17 cellular contexts compared by ENCODE assay signal in the genomic region with DNA sequence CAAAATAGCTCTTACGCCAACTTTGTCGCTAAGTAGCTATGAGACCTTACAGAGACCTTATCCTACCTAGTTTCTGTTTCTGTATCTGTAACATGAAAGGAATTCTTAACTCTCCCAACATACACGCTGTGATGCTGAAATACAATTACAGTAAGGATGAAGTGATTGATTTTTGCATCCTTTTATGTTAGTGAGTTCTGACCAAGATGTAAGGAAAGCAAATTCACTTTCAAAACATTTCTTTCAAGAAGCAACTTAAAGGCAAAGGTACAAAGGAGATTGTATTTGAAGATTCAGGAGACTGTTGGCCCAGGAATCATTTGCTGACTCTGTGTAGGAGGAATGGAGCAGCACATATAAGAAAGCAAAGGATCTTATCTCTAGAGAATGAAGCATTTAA. TPM values are rescaled to one million over a fixed set of nuclear protein-coding genes. Genes with fewer than 3 reads are reported as not detected.
DNase-seq lines count a peak whose midpoint lies in the region; ATAC-seq, FAIRE-seq and TF ChIP-seq lines count a peak whose summit lies in the region.
"Had no signal": no experiment of that assay in that cellular context is flagged by ENCODE, and none has a peak within 500 bp of the region (broad histone marks: within the 10 kb centered on the region; RNA-seq: fewer than 3 reads in every experiment).

No MANE protein-coding gene starts in this region.

- no peak overlapping the region for H2AK5ac ChIP-seq in IMR-90 (ENCODE audit: low read depth, low read length)

- no peaks in the 10 kb centered on the region for H3K27me3 ChIP-seq in IMR-90 (ENCODE audit: control insufficient read depth, insufficient read depth, low read length)
- no peaks in the 10 kb centered on the region for H3K27me3 ChIP-seq in CD8-positive, alpha-beta memory T cell (ENCODE audit: insufficient read depth, low read length, poor library complexity, severe bottlenecking)
- H3K27me3 ChIP-seq: BE2C had no signal

- H3K4me1 ChIP-seq in IMR-90 (ENCODE audit: control insufficient read depth, insufficient read depth, low read length), result peaks cover 4% of the 10 kb centered on the region
- no peaks in the 10 kb centered on the region for H3K4me1 ChIP-seq in CD8-positive, alpha-beta memory T cell (ENCODE audit: insufficient read depth, low read length)

- no peak overlapping the region for H3K4me3 ChIP-seq in IMR-90 (ENCODE audit: insufficient read depth, low read depth, low read length)
- H3K4me3 ChIP-seq in CD8-positive, alpha-beta memory T cell (ENCODE audit: low read length), result no peak overlapping the region
- H3K4me3 ChIP-seq: A549, GM23248 had no signal

- no peaks in the 10 kb centered on the region for H3K79me1 ChIP-seq in IMR-90 (ENCODE audit: low read depth in 1 of 2, low read length in 2 of 2)

- no peak overlapping the region for H3K9ac ChIP-seq in IMR-90 (ENCODE audit: low read depth, low read length)
- H3K9ac ChIP-seq: GM23248 had no signal

- H3K56ac ChIP-seq in IMR-90 (ENCODE audit: extremely low read depth, insufficient read depth, low read length), result no peak overlapping the region

- H3K4me3 Mint-ChIP-seq in brain, result no peak overlapping the region
- H3K4me3 Mint-ChIP-seq in type B pancreatic cell, result no peak overlapping the region
- no peak overlapping the region for H3K4me3 Mint-ChIP-seq in CD8-positive, alpha-beta memory T cell
- H3K4me3 Mint-ChIP-seq: CD4-positive, alpha-beta memory T cell had no signal

- no peak overlapping the region for H3K18ac ChIP-seq in IMR-90 (ENCODE audit: low read depth, low read length)

- TF ChIP-seq CTCF in IMR-90 (conservative IDR thresholded peaks at IDR 0.05; ENCODE audit: low read depth, low read length) (no peak), brain (conservative IDR thresholded peaks at IDR 0.05) (no peak), type B pancreatic cell (conservative IDR thresholded peaks at IDR 0.05) (no peak)

- H3K36me3 Mint-ChIP-seq in brain (no peaks in the 10 kb centered on the region), type B pancreatic cell (no peaks in the 10 kb centered on the region)
- peaks cover 0 to 1% (median 0%) of the 10 kb centered on the region in 3 donors for H3K36me3 Mint-ChIP-seq in CD8-positive, alpha-beta memory T cell

- no peak overlapping the region for H3K4me2 ChIP-seq in IMR-90 (ENCODE audit: low read depth, low read length)

- CTCF ChIA-PET in IMR-90 (lab: Yijun Ruan, JAX), result no interaction called here
- CTCF ChIA-PET in CD8-positive, alpha-beta memory T cell (lab: Charles Lee), result no interaction called here

- H3K27ac Mint-ChIP-seq in brain (peak overlapping the region in 3 of 5 experiments; percentile 17 to 36 (median 30)), type B pancreatic cell (peak overlapping the region; percentile 12)
- H3K27ac Mint-ChIP-seq in CD8-positive, alpha-beta memory T cell, result no peak overlapping the region

- dilution Hi-C loops in IMR-90 (cut with HindIII; ENCODE audit: low sequenced_read_pairs, unreplicated experiment), result no loop called here

- no CpG with 5 or more reads among the region's 3 CpGs for WGBS in IMR-90 (ENCODE audit: extremely low coverage in 2 of 2, insufficient read length in 1 of 2), 2 experiments

- no peak for DNase-seq in IMR-90
- DNase-seq in type B pancreatic cell (ENCODE audit: extremely low spot score, unreplicated experiment), result no peak
- DNase-seq in CD8-positive, alpha-beta memory T cell, result no peak
- DNase-seq in HuH-7 (ENCODE audit: low spot score), result no peak
- no peak for DNase-seq in activated CD4-positive, CD25-positive, alpha-beta regulatory T cell treated with anti-CD3 and anti-CD28 coated beads, Interleukin-2, amount 50 U/mL, for 72 hours
- DNase-seq in Right ventricle myocardium superior, result no peak
- DNase-seq: BE2C; CD4-positive, alpha-beta memory T cell; COR-L47; DND-41; GF-D8; GM23248; H7 had no signal

- in situ Hi-C loops in IMR-90 (cut with MboI; ENCODE audit: low sequenced_read_pairs), result no loop called here

- H3K9me3 ChIP-seq in IMR-90 (ENCODE audit: control insufficient read depth, insufficient read depth, low read length), result no peaks in the 10 kb centered on the region
- H3K9me3 ChIP-seq in CD8-positive, alpha-beta memory T cell (ENCODE audit: low read length), result no peaks in the 10 kb centered on the region
- H3K9me3 ChIP-seq: A549, BE2C had no signal

- H4K5ac ChIP-seq in IMR-90 (ENCODE audit: low read depth, low read length), result no peak overlapping the region

- H3K23ac ChIP-seq in IMR-90 (ENCODE audit: low read depth, low read length), result no peak overlapping the region

- no peak overlapping the region for H4K8ac ChIP-seq in IMR-90 (ENCODE audit: low read depth in 2 of 2, low read length in 2 of 2)

- no TSS peak for BruUV-seq in IMR-90 (replicated peaks; lab: Mats Ljungman, UMichigan)

- H4K20me1 ChIP-seq in IMR-90 (ENCODE audit: insufficient read depth, low read length), result no peaks in the 10 kb centered on the region

- H3K9me3 Mint-ChIP-seq in brain, result no peaks in the 10 kb centered on the region
- no peaks in the 10 kb centered on the region for H3K9me3 Mint-ChIP-seq in type B pancreatic cell
- H3K9me3 Mint-ChIP-seq in CD8-positive, alpha-beta memory T cell, result no peaks in the 10 kb centered on the region
- H3K9me3 Mint-ChIP-seq: CD4-positive, alpha-beta memory T cell had no signal

- no peak for TF ChIP-seq RAD21 in IMR-90 (IDR thresholded peaks at IDR 0.05; ENCODE audit: low read length)

- peak; percentile 51 for FAIRE-seq in islet of Langerhans (lab: Jason Lieb, UNC)

- intact Hi-C loops in IMR-90 (cut with micrococcal nuclease) (no loop called here), Right ventricle myocardium superior (cut with DNase I) (no loop called here)

- 0 out of 3 replicates have a peak overlapping the region, but pooled peaks have one; percentile 5 for H2BK15ac ChIP-seq in IMR-90 (ENCODE audit: low read depth, low read length)

- no peak overlapping the region for H2AFZ ChIP-seq in IMR-90 (replicated peaks; ENCODE audit: low read length, poor library complexity)
- H2AFZ ChIP-seq: GM23248 had no signal

- no peak overlapping the region for H3K27ac ChIP-seq in IMR-90 (ENCODE audit: insufficient read depth, low read length)
- no peak overlapping the region for H3K27ac ChIP-seq in CD8-positive, alpha-beta memory T cell (ENCODE audit: low read depth, low read length)
- H3K27ac ChIP-seq: C4-2B, GM23248 had no signal

- H2AK9ac ChIP-seq in IMR-90 (replicated peaks; ENCODE audit: low read depth, low read length, poor library complexity), result no peak overlapping the region

- ATAC-seq in IMR-90 (ENCODE audit: low read depth) (no peak), Right ventricle myocardium superior (ENCODE audit: poor library complexity) (no peak)
- ATAC-seq: A549 had no signal

- no peak overlapping the region for H2BK20ac ChIP-seq in IMR-90 (ENCODE audit: low read depth, low read length)

- no peak overlapping the region for H4K91ac ChIP-seq in IMR-90 (ENCODE audit: insufficient read depth, low read depth, low read length)

- no peak for TF ChIP-seq POLR2A in IMR-90 (IDR thresholded peaks at IDR 0.05; ENCODE audit: low read depth, low read length)

- H3K14ac ChIP-seq in IMR-90 (replicated peaks; ENCODE audit: low read depth, low read length), result no peak overlapping the region; the same call in 1 of the 2 replicates

- H3K27me3 Mint-ChIP-seq in brain, result no peaks in the 10 kb centered on the region
- no peaks in the 10 kb centered on the region for H3K27me3 Mint-ChIP-seq in type B pancreatic cell
- H3K27me3 Mint-ChIP-seq in CD8-positive, alpha-beta memory T cell, result no peaks in the 10 kb centered on the region
- H3K27me3 Mint-ChIP-seq: CD4-positive, alpha-beta memory T cell had no signal

- no peak overlapping the region for H3K4ac ChIP-seq in IMR-90 (ENCODE audit: low read depth, low read length)

- no peaks in the 10 kb centered on the region for H3K36me3 ChIP-seq in IMR-90 (ENCODE audit: control insufficient read depth, insufficient read depth, low read length)
- no peaks in the 10 kb centered on the region for H3K36me3 ChIP-seq in CD8-positive, alpha-beta memory T cell (ENCODE audit: insufficient read depth, low read length)
- H3K36me3 ChIP-seq: BE2C had no signal

- H3K9me1 ChIP-seq in IMR-90 (ENCODE audit: insufficient read depth, low read length), result no peaks in the 10 kb centered on the region

- POLR2A ChIA-PET in IMR-90 (lab: Charles Lee; ENCODE audit: unreplicated experiment), result no interaction called here
- POLR2A ChIA-PET in CD8-positive, alpha-beta memory T cell (lab: Charles Lee), result no interaction called here

- H3K4me1 Mint-ChIP-seq in brain (peaks cover 41% of the 10 kb centered on the region), type B pancreatic cell (ENCODE audit: unreplicated experiment) (peaks cover 4% of the 10 kb centered on the region)
- peaks cover 0 to 39% (median 13%) of the 10 kb centered on the region in 3 donors for H3K4me1 Mint-ChIP-seq in CD8-positive, alpha-beta memory T cell

- no peak overlapping the region for H2BK120ac ChIP-seq in IMR-90 (ENCODE audit: low read depth, low read length)

- no peak overlapping the region for H2BK5ac ChIP-seq in IMR-90 (ENCODE audit: low read depth, low read length, poor library complexity, severe bottlenecking)

TF ChIP-seq in IMR-90, 13 proteins besides CTCF, POLR2A, EP300 and RAD21 (continues in another document):
- TF ChIP-seq SMC3 (IDR thresholded peaks at IDR 0.05; ENCODE audit: low read depth, low read length) (no peak), MAFK (IDR thresholded peaks at IDR 0.05; ENCODE audit: low read depth, low read length) (no peak), MAZ (IDR thresholded peaks at IDR 0.05; ENCODE audit: borderline replicate concordance, low read depth, low read length) (no peak), BHLHE40 (IDR thresholded peaks at IDR 0.05; ENCODE audit: low read depth, low read length) (no peak), CEBPB (IDR thresholded peaks at IDR 0.05; ENCODE audit: low read depth, low read length) (no peak)
- TF ChIP-seq, protein P1, sequence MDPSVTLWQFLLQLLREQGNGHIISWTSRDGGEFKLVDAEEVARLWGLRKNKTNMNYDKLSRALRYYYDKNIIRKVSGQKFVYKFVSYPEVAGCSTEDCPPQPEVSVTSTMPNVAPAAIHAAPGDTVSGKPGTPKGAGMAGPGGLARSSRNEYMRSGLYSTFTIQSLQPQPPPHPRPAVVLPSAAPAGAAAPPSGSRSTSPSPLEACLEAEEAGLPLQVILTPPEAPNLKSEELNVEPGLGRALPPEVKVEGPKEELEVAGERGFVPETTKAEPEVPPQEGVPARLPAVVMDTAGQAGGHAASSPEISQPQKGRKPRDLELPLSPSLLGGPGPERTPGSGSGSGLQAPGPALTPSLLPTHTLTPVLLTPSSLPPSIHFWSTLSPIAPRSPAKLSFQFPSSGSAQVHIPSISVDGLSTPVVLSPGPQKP (IDR thresholded peaks at IDR 0.05; ENCODE audit: borderline replicate concordance, low read depth, low read length), result no peak

RNA-seq across cellular contexts. Expression of a gene that starts 7.1 kb away (rescaled TPM):
- total RNA-seq in IMR-90 (2012; rRNA removed), result 1.7 and 1.8 TPM in 2 replicates
- 0.55 and 0.63 TPM in 2 replicates for polyA plus RNA-seq in IMR-90 (2012; rRNA removed)
- 0.11 and 0.47 TPM in 2 replicates for polyA plus RNA-seq in IMR-90 (2012; cell fraction: cytosol; rRNA removed)
- 0.18 and 1.1 TPM in 2 replicates for polyA plus RNA-seq in IMR-90 (2012; cell fraction: nucleus; rRNA removed; ENCODE audit: low replicate concordance)
- 22.3 TPM for polyA plus RNA-seq in brain (ENCODE audit: insufficient read depth, low read depth, low replicate concordance)
- 90.2 and 145 TPM in 2 replicates for total RNA-seq in type B pancreatic cell (ENCODE audit: low replicate concordance)
- total RNA-seq in CD8-positive, alpha-beta memory T cell, result 10 to 100 TPM; 10.2 to 12.8 TPM
- 11.8 TPM for polyA plus RNA-seq in CD8-positive, alpha-beta memory T cell
- 192 TPM for total RNA-seq in Right ventricle myocardium superior

Comparison
In these comparisons a context has a peak if more than half of its experiments do, and no peak if none do; other contexts are left out.
1. H3K27ac Mint-ChIP-seq: peak in brain (3 of 5) and type B pancreatic cell (single experiment); none in CD8-positive, alpha-beta memory T cell (0 of 8).